Comparison of ENCODE assay signal across 1 cellular context in genomic region chr19:12833747-12834417, GRCh38.
TF ChIP-seq lines count a peak whose summit lies in the region.

No MANE protein-coding gene starts in this region.

TF ChIP-seq in WTC11, 78 proteins besides CTCF, POLR2A, EP300 and RAD21 (continued from another document):
- TF ChIP-seq ZBTB43 (CRISPR knock-in tag; IDR thresholded peaks at IDR 0.05): 0 out of 2 replicates have a peak, but pooled peaks have one; percentile 29
- 0 out of 2 replicates have a peak, but pooled peaks have one; percentile 54 for TF ChIP-seq E2F5 (CRISPR knock-in tag; IDR thresholded peaks at IDR 0.05)
- TF ChIP-seq ZNF263 (CRISPR knock-in tag; IDR thresholded peaks at IDR 0.05; ENCODE audit: low read depth): peak; percentile 92
- TF ChIP-seq FOXP1 (CRISPR knock-in tag; IDR thresholded peaks at IDR 0.05; ENCODE audit: borderline replicate concordance): 0 out of 2 replicates have a peak, but pooled peaks have one; percentile 50
- TF ChIP-seq ATF1 (CRISPR knock-in tag; IDR thresholded peaks at IDR 0.05): no peak
- peak; percentile 35; the same call in 1 of the 2 replicates for TF ChIP-seq RELA (CRISPR knock-in tag; IDR thresholded peaks at IDR 0.05; ENCODE audit: borderline replicate concordance)
- TF ChIP-seq IRF2 (CRISPR knock-in tag; IDR thresholded peaks at IDR 0.05; ENCODE audit: borderline replicate concordance, low read depth): no peak
- TF ChIP-seq MLX (CRISPR knock-in tag; IDR thresholded peaks at IDR 0.05): no peak
- no peak for TF ChIP-seq ZMAT4 (CRISPR knock-in tag; IDR thresholded peaks at IDR 0.05)
